17 cellular contexts compared by ENCODE assay signal in genomic region chr3:124363451-124363850, GRCh38.
DNase-seq lines count a peak whose midpoint lies in the region; ATAC-seq, FAIRE-seq and TF ChIP-seq lines count a peak whose summit lies in the region.
"Had no signal": no experiment of that assay in that cellular context is flagged by ENCODE, and none has a peak within 500 bp of the region (broad histone marks: within the 10 kb centered on the region; RNA-seq: fewer than 3 reads in every experiment).

No MANE protein-coding gene starts in this region.

- H3K27ac Mint-ChIP-seq in type B pancreatic cell: peak overlapping the region; percentile 23
- no peak overlapping the region for H3K27ac Mint-ChIP-seq in activated T-cell treated with anti-CD3 and anti-CD28 coated beads, Interleukin-2, amount 50 U/mL, for 72 hours
- H3K27ac Mint-ChIP-seq: memory B cell; progenitor cell of endocrine pancreas; stimulated activated memory B cell treated with anti-CD40 and anti-IgM and Interleukin-4, amounts not matched to agents 10 μg/mL and 1 μg/mL and 100 μg/mL, for 72 hours had no signal

- no peak for FAIRE-seq in HepG2 (lab: Jason Lieb, UNC)

- peaks cover 21% of the 10 kb centered on the region for H3K36me3 Mint-ChIP-seq in type B pancreatic cell
- no peaks in the 10 kb centered on the region for H3K36me3 Mint-ChIP-seq in activated T-cell treated with anti-CD3 and anti-CD28 coated beads, Interleukin-2, amount 50 U/mL, for 72 hours (ENCODE audit: insufficient read depth in 2 of 2)
- H3K36me3 Mint-ChIP-seq: memory B cell; stimulated activated memory B cell treated with anti-CD40 and anti-IgM and Interleukin-4, amounts not matched to agents 10 μg/mL and 1 μg/mL and 100 μg/mL, for 72 hours had no signal

- no peak for TF ChIP-seq EP300 in HepG2 (IDR thresholded peaks at IDR 0.05; ENCODE audit: low read depth in 2 of 2, low read length in 2 of 2)
- no peak for TF ChIP-seq EP300 in HepG2 (CRISPR knock-in tag; IDR thresholded peaks at IDR 0.05; ENCODE audit: borderline replicate concordance)
- TF ChIP-seq EP300 in gastroesophageal sphincter (IDR thresholded peaks at IDR 0.05): no peak

- no peaks in the 10 kb centered on the region for H3K79me2 ChIP-seq in HepG2 (ENCODE audit: insufficient read depth, low read length)

- POLR2A ChIA-PET in HepG2 (lab: Yijun Ruan, JAX): no interaction called here

- no peak for DNase-seq in HepG2 (ENCODE audit: low spot score)
- DNase-seq in adrenal gland: peak in 6 of 7 donors; percentile 17 to 70 (median 48)
- no peak for DNase-seq in type B pancreatic cell (ENCODE audit: extremely low spot score, unreplicated experiment)
- no peak for DNase-seq in activated T-cell treated with anti-CD3 and anti-CD28 coated beads, Interleukin-2, amount 50 U/mL, for 72 hours
- DNase-seq: activated naive CD4-positive, alpha-beta T cell treated with anti-CD3 and anti-CD28 coated beads, Interleukin-2, amount 50 U/mL, for 16 hours; AML-193; NCI-H1092 treated with DMSO at 0.1 percent for 48 hours; NCI-H524 treated with DMSO at 0.1 percent for 48 hours; stimulated activated CD4-positive, alpha-beta T cell treated with anti-CD3 and anti-CD28 coated beads, Interleukin-4, amount 100 ng/mL, for 1 hour had no signal

- peaks cover 40% of the 10 kb centered on the region for H3K4me1 Mint-ChIP-seq in type B pancreatic cell (ENCODE audit: unreplicated experiment)
- no peaks in the 10 kb centered on the region for H3K4me1 Mint-ChIP-seq in activated T-cell treated with anti-CD3 and anti-CD28 coated beads, Interleukin-2, amount 50 U/mL, for 72 hours (ENCODE audit: low read depth)
- H3K4me1 Mint-ChIP-seq: memory B cell; stimulated activated memory B cell treated with anti-CD40 and anti-IgM and Interleukin-4, amounts not matched to agents 10 μg/mL and 1 μg/mL and 100 μg/mL, for 72 hours had no signal

- H3K4me1 ChIP-seq in liver (ENCODE audit: control insufficient read depth in 4 of 4, insufficient read depth in 4 of 4, low read length in 3 of 4) (peaks cover 7 to 31% (median 26%) of the 10 kb centered on the region in 4 donors), HepG2 (ENCODE audit: insufficient read depth, low read length) (no peaks in the 10 kb centered on the region), adrenal gland (replicated peaks in 1 of 2) (peaks cover 0 to 10% of the 10 kb centered on the region in 2 donors), gastroesophageal sphincter (peaks cover 0 to 4% (median 0%) of the 10 kb centered on the region in 3 donors)

- H3K4me3 ChIP-seq in liver (ENCODE audit: low read depth in 1 of 3, low read length in 3 of 3): no peak overlapping the region
- H3K4me3 ChIP-seq in HepG2 (replicated peaks in 1 of 3; ENCODE audit: insufficient read depth in 1 of 3, low read depth in 2 of 3, low read length in 3 of 3): no peak overlapping the region
- H3K4me3 ChIP-seq in adrenal gland: no peak overlapping the region
- H3K4me3 ChIP-seq in gastroesophageal sphincter: no peak overlapping the region

- peak overlapping the region; percentile 66 to 74 for H3K27ac ChIP-seq in liver (ENCODE audit: low read depth in 1 of 2, low read length in 2 of 2)
- H3K27ac ChIP-seq in HepG2 (ENCODE audit: extremely low read length, insufficient read depth, low read length): no peak overlapping the region
- H3K27ac ChIP-seq in adrenal gland: peak overlapping the region in 1 of 5 donors; percentile 67
- no peak overlapping the region for H3K27ac ChIP-seq in gastroesophageal sphincter

- ATAC-seq in HepG2: no peak
- peak; percentile 46 for ATAC-seq in gastroesophageal sphincter
- no peak for ATAC-seq in activated T-cell treated with anti-CD3 and anti-CD28 coated beads, Interleukin-2, amount 50 U/mL, for 72 hours (replicated peaks in 1 of 2)
- ATAC-seq in GM18870 (IDR thresholded peaks at IDR 0.05; ENCODE audit: unreplicated experiment): no peak
- no peak for ATAC-seq in HG02798 (IDR thresholded peaks at IDR 0.05; ENCODE audit: poor library complexity, unreplicated experiment)
- ATAC-seq: Right ventricle myocardium inferior; stimulated activated memory B cell treated with anti-CD40 and anti-IgM and Interleukin-4, amounts not matched to agents 10 μg/mL and 1 μg/mL and 100 μg/mL, for 72 hours had no signal

- TF ChIP-seq RAD21 in liver (IDR thresholded peaks at IDR 0.05): peak; percentile 7 to 18
- no peak for TF ChIP-seq RAD21 in HepG2 (CRISPR knock-in tag; IDR thresholded peaks at IDR 0.05)

- H3K9ac ChIP-seq in liver (ENCODE audit: low read depth in 1 of 2, low read length in 2 of 2) (no peak overlapping the region), HepG2 (ENCODE audit: insufficient read depth, low read depth, low read length) (no peak overlapping the region)

- BruUV-seq in HepG2 (replicated peaks; lab: Mats Ljungman, UMichigan): no TSS peak

- H3K27me3 Mint-ChIP-seq in type B pancreatic cell: no peaks in the 10 kb centered on the region
- H3K27me3 Mint-ChIP-seq in activated T-cell treated with anti-CD3 and anti-CD28 coated beads, Interleukin-2, amount 50 U/mL, for 72 hours (ENCODE audit: low read depth): no peaks in the 10 kb centered on the region

- CTCF ChIA-PET in HepG2 (lab: Yijun Ruan, JAX; ENCODE audit: low intra/inter-chr PET ratio, low total read pairs): no interaction called here

- H4K20me1 ChIP-seq in HepG2 (ENCODE audit: insufficient read depth, low read length): no peaks in the 10 kb centered on the region

- no peaks in the 10 kb centered on the region for H3K9me3 Mint-ChIP-seq in type B pancreatic cell
- H3K9me3 Mint-ChIP-seq in activated T-cell treated with anti-CD3 and anti-CD28 coated beads, Interleukin-2, amount 50 U/mL, for 72 hours: peaks cover 0 to 1% of the 10 kb centered on the region in 2 donors
- H3K9me3 Mint-ChIP-seq: memory B cell; stimulated activated memory B cell treated with anti-CD40 and anti-IgM and Interleukin-4, amounts not matched to agents 10 μg/mL and 1 μg/mL and 100 μg/mL, for 72 hours had no signal

- no peaks in the 10 kb centered on the region for H3K9me3 ChIP-seq in liver (ENCODE audit: control insufficient read depth in 4 of 4, low read length in 3 of 4)
- no peaks in the 10 kb centered on the region for H3K9me3 ChIP-seq in HepG2 (ENCODE audit: low read length)
- H3K9me3 ChIP-seq in adrenal gland (replicated peaks in 1 of 3): no peaks in the 10 kb centered on the region
- no peaks in the 10 kb centered on the region for H3K9me3 ChIP-seq in gastroesophageal sphincter

- intact Hi-C loops in HepG2 (cut with micrococcal nuclease; ENCODE audit: unreplicated experiment): no loop called here
- intact Hi-C loops in adrenal gland (cut with DNase I): no loop called here

- H2AFZ ChIP-seq in HepG2 (ENCODE audit: low read length): no peak overlapping the region

- no peak overlapping the region for H3K4me3 Mint-ChIP-seq in type B pancreatic cell
- H3K4me3 Mint-ChIP-seq in activated T-cell treated with anti-CD3 and anti-CD28 coated beads, Interleukin-2, amount 50 U/mL, for 72 hours: no peak overlapping the region
- H3K4me3 Mint-ChIP-seq: memory B cell; stimulated activated memory B cell treated with anti-CD40 and anti-IgM and Interleukin-4, amounts not matched to agents 10 μg/mL and 1 μg/mL and 100 μg/mL, for 72 hours had no signal

- TF ChIP-seq CTCF in liver (IDR thresholded peaks at IDR 0.05; ENCODE audit: low read depth, low read length, missing input control) (no peak), HepG2 (CRISPR knock-in tag; IDR thresholded peaks at IDR 0.05) (no peak), adrenal gland (IDR thresholded peaks at IDR 0.05) (no peak), gastroesophageal sphincter (IDR thresholded peaks at IDR 0.05) (no peak), type B pancreatic cell (conservative IDR thresholded peaks at IDR 0.05) (no peak)

- H3K27me3 ChIP-seq in liver (ENCODE audit: control insufficient read depth in 4 of 4, insufficient read depth in 4 of 4, low read length in 3 of 4): no peaks in the 10 kb centered on the region
- H3K27me3 ChIP-seq in HepG2 (ENCODE audit: control insufficient read depth in 1 of 2, insufficient read depth in 2 of 2, low read length in 2 of 2): no peaks in the 10 kb centered on the region; a peak in 1 of 5 replicates
- no peaks in the 10 kb centered on the region for H3K27me3 ChIP-seq in adrenal gland
- H3K27me3 ChIP-seq in gastroesophageal sphincter: no peaks in the 10 kb centered on the region

- no peak for TF ChIP-seq POLR2A in HepG2 (IDR thresholded peaks at IDR 0.05; ENCODE audit: insufficient read depth in 1 of 2, low read depth in 2 of 2, low read length in 2 of 2)
- TF ChIP-seq POLR2A in adrenal gland (IDR thresholded peaks at IDR 0.05): no peak
- no peak for TF ChIP-seq POLR2A in gastroesophageal sphincter (IDR thresholded peaks at IDR 0.05)

- no peak overlapping the region for H3K4me2 ChIP-seq in HepG2 (ENCODE audit: low read depth, low read length)

- in situ Hi-C loops in HepG2 (cut with HindIII; ENCODE audit: extremely low pct_ligation_motif_present, low pct_unique_long_range_greater_than_20kb): loop anchor here (25.0 kb wide), 1 partner anchor 324 kb away; no protein-coding TSS in a partner anchor

- H3K36me3 ChIP-seq in liver (ENCODE audit: control insufficient read depth in 4 of 4, insufficient read depth in 3 of 4, low read depth in 1 of 4, low read length in 3 of 4): no peaks in the 10 kb centered on the region
- H3K36me3 ChIP-seq in HepG2 (replicated peaks in 1 of 2; ENCODE audit: control insufficient read depth in 1 of 2, insufficient read depth in 2 of 2, low read length in 2 of 2): no peaks in the 10 kb centered on the region
- no peaks in the 10 kb centered on the region for H3K36me3 ChIP-seq in adrenal gland (replicated peaks in 1 of 2)
- no peaks in the 10 kb centered on the region for H3K36me3 ChIP-seq in gastroesophageal sphincter

TF ChIP-seq in liver, 16 proteins besides CTCF, POLR2A, EP300 and RAD21 (continues in another document):
- TF ChIP-seq TAF1 (conservative IDR thresholded peaks at IDR 0.05) (no peak), HNF4G (IDR thresholded peaks at IDR 0.05) (no peak), NR2F2 (IDR thresholded peaks at IDR 0.05) (no peak), MAX (IDR thresholded peaks at IDR 0.05) (peak; percentile 60), FOXA1 (IDR thresholded peaks at IDR 0.05) (no peak), GABPA (IDR thresholded peaks at IDR 0.05 in 1 of 2, conservative IDR thresholded peaks at IDR 0.05 in 1 of 2) (no peak)

TF ChIP-seq in HepG2, 621 proteins besides CTCF, POLR2A, EP300 and RAD21 (continues in another document):
- no peak for TF ChIP-seq RBM22 (optimal IDR thresholded peaks at IDR 0.05; ENCODE audit: low read length)
- no peak for TF ChIP-seq CREB1 (IDR thresholded peaks at IDR 0.05)
- no peak for TF ChIP-seq CREB1 (CRISPR knock-in tag; IDR thresholded peaks at IDR 0.05)
- TF ChIP-seq KMT2B (CRISPR knock-in tag; IDR thresholded peaks at IDR 0.05): no peak
- no peak for TF ChIP-seq SIX4 (CRISPR knock-in tag; IDR thresholded peaks at IDR 0.05)
- TF ChIP-seq ZNF550 (CRISPR knock-in tag; IDR thresholded peaks at IDR 0.05; ENCODE audit: borderline replicate concordance): no peak
- no peak for TF ChIP-seq NPAS2 (CRISPR knock-in tag; IDR thresholded peaks at IDR 0.05; ENCODE audit: borderline replicate concordance)
- no peak for TF ChIP-seq ZNF33A (CRISPR knock-in tag; IDR thresholded peaks at IDR 0.05; ENCODE audit: borderline replicate concordance)
- no peak for TF ChIP-seq SOX13 (IDR thresholded peaks at IDR 0.05)
- TF ChIP-seq SOX13 (CRISPR knock-in tag; conservative IDR thresholded peaks at IDR 0.05 in 1 of 2, IDR thresholded peaks at IDR 0.05 in 1 of 2): no peak

Comparison
In these comparisons a context has a peak if more than half of its experiments do, and no peak if none do; other contexts are left out.
1. H3K27ac ChIP-seq: peak in liver (2 of 2); none in HepG2 (single experiment) and gastroesophageal sphincter (0 of 4).
2. DNase-seq: peak in adrenal gland (6 of 7); none in HepG2 (single experiment), type B pancreatic cell (single experiment) and activated T-cell treated with anti-CD3 and anti-CD28 coated beads, Interleukin-2, amount 50 U/mL, for 72 hours (0 of 2).